In genomic region chr22:20177217-20177911, GRCh38 we compare ENCODE assay signal across 2 cellular contexts.
TF ChIP-seq lines count a peak whose summit lies in the region.

No MANE protein-coding gene starts in this region.

TF ChIP-seq in HEK293, 187 proteins besides CTCF, POLR2A, EP300 and RAD21:
- TF ChIP-seq ZBTB26 (tag by site-specific recombination; optimal IDR thresholded peaks at IDR 0.05) (no peak), ZNF658 (tag by site-specific recombination; IDR thresholded peaks at IDR 0.05) (no peak), ZIC2 (tag by site-specific recombination; IDR thresholded peaks at IDR 0.05) (0 out of 2 replicates have a peak, but pooled peaks have one; percentile 7), ZFHX2 (tag by site-specific recombination; conservative IDR thresholded peaks at IDR 0.05) (0 out of 2 replicates have a peak, but pooled peaks have one; percentile 16), ZBTB8A (tag by site-specific recombination; IDR thresholded peaks at IDR 0.05) (peak; percentile 47; the same call in 1 of the 2 replicates)

TF ChIP-seq in K562, 482 proteins besides CTCF, POLR2A, EP300 and RAD21 (continues in another document):
- TF ChIP-seq POLR3A (IDR thresholded peaks at IDR 0.05; ENCODE audit: borderline replicate concordance, extremely low read depth, insufficient read depth, insufficient read length), result no peak
- no peak for TF ChIP-seq RNF2 (IDR thresholded peaks at IDR 0.05)
- TF ChIP-seq FOXJ3 (CRISPR knock-in tag; IDR thresholded peaks at IDR 0.05), result no peak
- no peak for TF ChIP-seq ZNF507 (tag; conservative IDR thresholded peaks at IDR 0.05)
- TF ChIP-seq, protein P1, sequence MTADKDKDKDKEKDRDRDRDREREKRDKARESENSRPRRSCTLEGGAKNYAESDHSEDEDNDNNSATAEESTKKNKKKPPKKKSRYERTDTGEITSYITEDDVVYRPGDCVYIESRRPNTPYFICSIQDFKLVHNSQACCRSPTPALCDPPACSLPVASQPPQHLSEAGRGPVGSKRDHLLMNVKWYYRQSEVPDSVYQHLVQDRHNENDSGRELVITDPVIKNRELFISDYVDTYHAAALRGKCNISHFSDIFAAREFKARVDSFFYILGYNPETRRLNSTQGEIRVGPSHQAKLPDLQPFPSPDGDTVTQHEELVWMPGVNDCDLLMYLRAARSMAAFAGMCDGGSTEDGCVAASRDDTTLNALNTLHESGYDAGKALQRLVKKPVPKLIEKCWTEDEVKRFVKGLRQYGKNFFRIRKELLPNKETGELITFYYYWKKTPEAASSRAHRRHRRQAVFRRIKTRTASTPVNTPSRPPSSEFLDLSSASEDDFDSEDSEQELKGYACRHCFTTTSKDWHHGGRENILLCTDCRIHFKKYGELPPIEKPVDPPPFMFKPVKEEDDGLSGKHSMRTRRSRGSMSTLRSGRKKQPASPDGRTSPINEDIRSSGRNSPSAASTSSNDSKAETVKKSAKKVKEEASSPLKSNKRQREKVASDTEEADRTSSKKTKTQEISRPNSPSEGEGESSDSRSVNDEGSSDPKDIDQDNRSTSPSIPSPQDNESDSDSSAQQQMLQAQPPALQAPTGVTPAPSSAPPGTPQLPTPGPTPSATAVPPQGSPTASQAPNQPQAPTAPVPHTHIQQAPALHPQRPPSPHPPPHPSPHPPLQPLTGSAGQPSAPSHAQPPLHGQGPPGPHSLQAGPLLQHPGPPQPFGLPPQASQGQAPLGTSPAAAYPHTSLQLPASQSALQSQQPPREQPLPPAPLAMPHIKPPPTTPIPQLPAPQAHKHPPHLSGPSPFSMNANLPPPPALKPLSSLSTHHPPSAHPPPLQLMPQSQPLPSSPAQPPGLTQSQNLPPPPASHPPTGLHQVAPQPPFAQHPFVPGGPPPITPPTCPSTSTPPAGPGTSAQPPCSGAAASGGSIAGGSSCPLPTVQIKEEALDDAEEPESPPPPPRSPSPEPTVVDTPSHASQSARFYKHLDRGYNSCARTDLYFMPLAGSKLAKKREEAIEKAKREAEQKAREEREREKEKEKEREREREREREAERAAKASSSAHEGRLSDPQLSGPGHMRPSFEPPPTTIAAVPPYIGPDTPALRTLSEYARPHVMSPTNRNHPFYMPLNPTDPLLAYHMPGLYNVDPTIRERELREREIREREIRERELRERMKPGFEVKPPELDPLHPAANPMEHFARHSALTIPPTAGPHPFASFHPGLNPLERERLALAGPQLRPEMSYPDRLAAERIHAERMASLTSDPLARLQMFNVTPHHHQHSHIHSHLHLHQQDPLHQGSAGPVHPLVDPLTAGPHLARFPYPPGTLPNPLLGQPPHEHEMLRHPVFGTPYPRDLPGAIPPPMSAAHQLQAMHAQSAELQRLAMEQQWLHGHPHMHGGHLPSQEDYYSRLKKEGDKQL (CRISPR knock-in tag; IDR thresholded peaks at IDR 0.05; ENCODE audit: borderline replicate concordance), result peak; percentile 98
- no peak for TF ChIP-seq ZNF584 (CRISPR knock-in tag; IDR thresholded peaks at IDR 0.05; ENCODE audit: low read depth)
- peak; percentile 43; the same call in 1 of the 2 replicates for TF ChIP-seq GABPB1 (CRISPR knock-in tag; IDR thresholded peaks at IDR 0.05)
- TF ChIP-seq, protein P2, sequence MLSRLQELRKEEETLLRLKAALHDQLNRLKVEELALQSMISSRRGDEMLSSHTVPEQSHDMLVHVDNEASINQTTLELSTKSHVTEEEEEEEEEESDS (CRISPR knock-in tag; IDR thresholded peaks at IDR 0.05), result no peak
- no peak for TF ChIP-seq SIN3B (IDR thresholded peaks at IDR 0.05; ENCODE audit: low read depth)
- 0 out of 2 replicates have a peak, but pooled peaks have one; percentile 15 for TF ChIP-seq THAP12 (CRISPR knock-in tag; IDR thresholded peaks at IDR 0.05)
- TF ChIP-seq HNRNPUL1 (IDR thresholded peaks at IDR 0.05; ENCODE audit: low read length), result no peak
- no peak for TF ChIP-seq SNIP1 (IDR thresholded peaks at IDR 0.05; ENCODE audit: low read depth)
- TF ChIP-seq TAF7 (tag; IDR thresholded peaks at IDR 0.05), result 0 out of 2 replicates have a peak, but pooled peaks have one; percentile 31
- no peak for TF ChIP-seq ASH1L (IDR thresholded peaks at IDR 0.05; ENCODE audit: borderline replicate concordance, low read depth, partially characterized antibody)
- TF ChIP-seq SMARCA4 (IDR thresholded peaks at IDR 0.05), result no peak
- no peak for TF ChIP-seq POLR2H (tag; IDR thresholded peaks at IDR 0.05; ENCODE audit: low read depth)
- TF ChIP-seq ZNF699 (CRISPR knock-in tag; IDR thresholded peaks at IDR 0.05; ENCODE audit: insufficient replicate concordance), result no peak
- no peak for TF ChIP-seq BDP1 (IDR thresholded peaks at IDR 0.05; ENCODE audit: insufficient read depth, insufficient read length)
- no peak for TF ChIP-seq CEBPG (CRISPR knock-in tag; IDR thresholded peaks at IDR 0.05)
- TF ChIP-seq CEBPG (tag; conservative IDR thresholded peaks at IDR 0.05 in 1 of 2, IDR thresholded peaks at IDR 0.05 in 1 of 2), result no peak
- TF ChIP-seq MYBL2 (IDR thresholded peaks at IDR 0.05; ENCODE audit: low read depth), result no peak
- peak; percentile 75; the same call in 1 of the 2 replicates for TF ChIP-seq MYBL2 (CRISPR knock-in tag; IDR thresholded peaks at IDR 0.05; ENCODE audit: borderline replicate concordance)
- TF ChIP-seq RBM34 (IDR thresholded peaks at IDR 0.05; ENCODE audit: borderline replicate concordance, insufficient read depth, low read length), result no peak
- 0 out of 2 replicates have a peak, but pooled peaks have one; percentile 66 for TF ChIP-seq MED1 (CRISPR knock-in tag; IDR thresholded peaks at IDR 0.05; ENCODE audit: borderline replicate concordance)
- no peak for TF ChIP-seq ZNF311 (CRISPR knock-in tag; IDR thresholded peaks at IDR 0.05)
- 0 out of 2 replicates have a peak, but pooled peaks have one; percentile 0 for TF ChIP-seq ZC3H4 (CRISPR knock-in tag; IDR thresholded peaks at IDR 0.05; ENCODE audit: borderline replicate concordance)
- TF ChIP-seq, protein P3, sequence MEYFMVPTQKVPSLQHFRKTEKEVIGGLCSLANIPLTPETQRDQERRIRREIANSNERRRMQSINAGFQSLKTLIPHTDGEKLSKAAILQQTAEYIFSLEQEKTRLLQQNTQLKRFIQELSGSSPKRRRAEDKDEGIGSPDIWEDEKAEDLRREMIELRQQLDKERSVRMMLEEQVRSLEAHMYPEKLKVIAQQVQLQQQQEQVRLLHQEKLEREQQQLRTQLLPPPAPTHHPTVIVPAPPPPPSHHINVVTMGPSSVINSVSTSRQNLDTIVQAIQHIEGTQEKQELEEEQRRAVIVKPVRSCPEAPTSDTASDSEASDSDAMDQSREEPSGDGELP (CRISPR knock-in tag; IDR thresholded peaks at IDR 0.05; ENCODE audit: borderline replicate concordance), result 0 out of 2 replicates have a peak, but pooled peaks have one; percentile 9
- TF ChIP-seq BRCA1 (IDR thresholded peaks at IDR 0.05), result no peak
- peak; percentile 39; the same call in 1 of the 2 replicates for TF ChIP-seq BRCA1 (CRISPR knock-in tag; IDR thresholded peaks at IDR 0.05)
- TF ChIP-seq ZBTB7A (IDR thresholded peaks at IDR 0.05; ENCODE audit: borderline replicate concordance, control insufficient read depth, low read depth, low read length), result 0 out of 2 replicates have a peak, but pooled peaks have one; percentile 32
- TF ChIP-seq SREBF1 (IDR thresholded peaks at IDR 0.05; ENCODE audit: borderline replicate concordance, low read depth, low read length), result no peak
- TF ChIP-seq ESRRA (IDR thresholded peaks at IDR 0.05; ENCODE audit: borderline replicate concordance, low read depth), result peak; percentile 48; the same call in 1 of the 2 replicates
- no peak for TF ChIP-seq TCFL5 (CRISPR knock-in tag; conservative IDR thresholded peaks at IDR 0.05)
- TF ChIP-seq TAF9B (IDR thresholded peaks at IDR 0.05; ENCODE audit: partially characterized antibody), result no peak
- TF ChIP-seq ZC3H8 (IDR thresholded peaks at IDR 0.05), result no peak
- no peak for TF ChIP-seq CREBBP (IDR thresholded peaks at IDR 0.05; ENCODE audit: low read depth, low read length)
- TF ChIP-seq POLR3G (IDR thresholded peaks at IDR 0.05; ENCODE audit: extremely low read depth, insufficient read length, insufficient replicate concordance), result no peak
- TF ChIP-seq ZBTB1 (CRISPR knock-in tag; IDR thresholded peaks at IDR 0.05; ENCODE audit: borderline replicate concordance, low read depth), result peak; percentile 62; the same call in 1 of the 2 replicates
- no peak for TF ChIP-seq PREB (CRISPR knock-in tag; IDR thresholded peaks at IDR 0.05)
- TF ChIP-seq ZNF282 (CRISPR knock-in tag; IDR thresholded peaks at IDR 0.05), result no peak
- TF ChIP-seq, protein P4, sequence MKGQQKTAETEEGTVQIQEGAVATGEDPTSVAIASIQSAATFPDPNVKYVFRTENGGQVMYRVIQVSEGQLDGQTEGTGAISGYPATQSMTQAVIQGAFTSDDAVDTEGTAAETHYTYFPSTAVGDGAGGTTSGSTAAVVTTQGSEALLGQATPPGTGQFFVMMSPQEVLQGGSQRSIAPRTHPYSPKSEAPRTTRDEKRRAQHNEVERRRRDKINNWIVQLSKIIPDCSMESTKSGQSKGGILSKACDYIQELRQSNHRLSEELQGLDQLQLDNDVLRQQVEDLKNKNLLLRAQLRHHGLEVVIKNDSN (CRISPR knock-in tag; IDR thresholded peaks at IDR 0.05), result 0 out of 2 replicates have a peak, but pooled peaks have one; percentile 7
- no peak for TF ChIP-seq ZNF707 (CRISPR knock-in tag; conservative IDR thresholded peaks at IDR 0.05)
- TF ChIP-seq HDAC6 (IDR thresholded peaks at IDR 0.05; ENCODE audit: low read depth, low read length), result 0 out of 2 replicates have a peak, but pooled peaks have one; percentile 50
- TF ChIP-seq SETDB1 (IDR thresholded peaks at IDR 0.05; ENCODE audit: low read length), result no peak
- TF ChIP-seq TSC22D4 (tag; IDR thresholded peaks at IDR 0.05), result no peak
- no peak for TF ChIP-seq ATF4 (CRISPR knock-in tag; IDR thresholded peaks at IDR 0.05)
- no peak for TF ChIP-seq SIN3A (IDR thresholded peaks at IDR 0.05; ENCODE audit: borderline replicate concordance in 2 of 2, control insufficient read depth in 1 of 2, low read depth in 2 of 2, low read length in 2 of 2)
- peak in 1 of 3 experiments; percentile 3 for TF ChIP-seq YY1 (IDR thresholded peaks at IDR 0.05; ENCODE audit: borderline replicate concordance in 1 of 3, control insufficient read depth in 1 of 3, extremely low read depth in 1 of 3, insufficient read depth in 3 of 3, insufficient read length in 1 of 3, insufficient replicate concordance in 2 of 3, low read depth in 1 of 3, low read length in 2 of 3)
- TF ChIP-seq CHAMP1 (IDR thresholded peaks at IDR 0.05), result no peak
